In the genomic region with DNA sequence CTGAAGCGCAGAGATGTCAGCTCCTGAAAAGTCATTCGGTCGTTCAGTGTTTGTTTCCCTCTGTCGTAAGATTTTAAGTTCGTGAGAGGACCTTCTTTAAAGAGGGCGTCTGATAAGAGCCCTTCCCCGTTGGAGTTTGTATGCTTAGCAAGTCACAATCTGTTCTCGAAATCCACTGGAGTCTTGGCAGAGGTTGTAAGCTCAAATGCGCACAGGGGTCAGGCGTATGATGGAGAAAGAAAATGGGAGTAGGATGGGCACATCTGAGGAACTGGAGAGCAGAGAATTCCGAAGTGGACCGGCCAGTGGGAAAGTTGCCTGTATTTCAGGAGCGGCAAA, we compare ENCODE assay signal across 8 cellular contexts. TPM values are rescaled to one million over a fixed set of nuclear protein-coding genes. Genes with fewer than 3 reads are reported as not detected.
DNase-seq lines count a peak whose midpoint lies in the region; ATAC-seq and TF ChIP-seq lines count a peak whose summit lies in the region.

No MANE protein-coding gene starts in this region.

- H3F3A ChIP-seq in OCI-LY1 (ENCODE audit: insufficient read depth, low read length) = no peaks in the 10 kb centered on the region

- H3K4me1 ChIP-seq in OCI-LY1 (ENCODE audit: insufficient read depth, low read length, severe bottlenecking) (peaks cover 32% of the 10 kb centered on the region), tibial artery (peaks cover 0 to 24% (median 10%) of the 10 kb centered on the region in 4 donors)

- peak overlapping the region; percentile 88 for H3K4me3 Mint-ChIP-seq in dendritic cell treated with granulocyte-macrophage colony-stimulating factor and Interleukin-4, amounts not matched to agents 40 ng/mL and 50 ng/mL, for 4 days

- H3K27me3 ChIP-seq in OCI-LY1 (ENCODE audit: insufficient read depth, low read length) (no peaks in the 10 kb centered on the region), tibial artery (no peaks in the 10 kb centered on the region)

- H3K4me2 ChIP-seq in OCI-LY1 (ENCODE audit: low read length) = peak overlapping the region; percentile 72

- no peak overlapping the region for H2AFZ ChIP-seq in OCI-LY1 (ENCODE audit: low read length)

- no peaks in the 10 kb centered on the region for H3K9me2 ChIP-seq in OCI-LY1 (ENCODE audit: low read depth, low read length)

- H3K79me2 ChIP-seq in OCI-LY1 (ENCODE audit: insufficient read depth, low read length) = peaks cover 4% of the 10 kb centered on the region; the same call in 1 of the 2 replicates

- H3K27ac ChIP-seq in OCI-LY1 (ENCODE audit: low read depth, low read length, poor library complexity, severe bottlenecking) (peak overlapping the region; percentile 41), tibial artery (peak overlapping the region; percentile 86 to 89)

- peaks cover 2% of the 10 kb centered on the region for H3K27me3 Mint-ChIP-seq in dendritic cell treated with granulocyte-macrophage colony-stimulating factor and Interleukin-4, amounts not matched to agents 40 ng/mL and 50 ng/mL, for 4 days

- H3K9ac ChIP-seq in OCI-LY1 (ENCODE audit: low read length) = peak overlapping the region; percentile 73

- H3K9me3 Mint-ChIP-seq in dendritic cell treated with granulocyte-macrophage colony-stimulating factor and Interleukin-4, amounts not matched to agents 40 ng/mL and 50 ng/mL, for 4 days = peaks cover 26% of the 10 kb centered on the region

- H3K9me3 ChIP-seq in OCI-LY1 (ENCODE audit: low read length) = no peaks in the 10 kb centered on the region
- peaks cover 0 to 5% (median 0%) of the 10 kb centered on the region in 3 donors for H3K9me3 ChIP-seq in tibial artery

- no peaks in the 10 kb centered on the region for H4K20me1 ChIP-seq in OCI-LY1 (ENCODE audit: insufficient read depth, low read length)

- H3K4me1 Mint-ChIP-seq in dendritic cell treated with granulocyte-macrophage colony-stimulating factor and Interleukin-4, amounts not matched to agents 40 ng/mL and 50 ng/mL, for 4 days (ENCODE audit: low read depth) = peaks cover 48% of the 10 kb centered on the region

- H3K4me3 ChIP-seq in OCI-LY1 (ENCODE audit: low read depth, low read length, poor library complexity, severe bottlenecking) (peak overlapping the region; percentile 75), tibial artery (peak overlapping the region; percentile 80 to 83)

- H3K36me3 ChIP-seq in OCI-LY1 (ENCODE audit: insufficient read depth, low read length) (peaks cover 4% of the 10 kb centered on the region; the same call in 1 of the 2 replicates), tibial artery (peaks cover 0 to 4% (median 0%) of the 10 kb centered on the region in 3 donors)

- DNase-seq in NCI-H2196 (lab: John Stamatoyannopoulos, UW; ENCODE audit: unreplicated experiment) (peak; percentile 43), NCI-H2196 treated with DMSO at 0.1 percent for 48 hours (lab: John Stamatoyannopoulos, UW; ENCODE audit: unreplicated experiment) (no peak), lung microvascular endothelial cell (ENCODE audit: low read depth in 2 of 2) (peak; percentile 5 to 27), tibial artery (peak; percentile 35 to 73), GDM1 (lab: John Stamatoyannopoulos, UW) (no peak)

- H3K27ac Mint-ChIP-seq in dendritic cell treated with granulocyte-macrophage colony-stimulating factor and Interleukin-4, amounts not matched to agents 40 ng/mL and 50 ng/mL, for 4 days = peak overlapping the region; percentile 94

- TF ChIP-seq CTCF in OCI-LY1 (IDR thresholded peaks at IDR 0.05; ENCODE audit: low read length) (no peak), tibial artery (IDR thresholded peaks at IDR 0.05) (no peak)

- peak; percentile 4 for ATAC-seq in HG02642 (IDR thresholded peaks at IDR 0.05; ENCODE audit: poor library complexity, unreplicated experiment)

- intact Hi-C loops in dendritic cell treated with granulocyte-macrophage colony-stimulating factor and Interleukin-4, amounts not matched to agents 40 ng/mL and 50 ng/mL, for 4 days (cut with micrococcal nuclease) = loop anchor here (5.0 kb wide), 1 partner anchor 466 kb away; the partner anchor contains the start of gene DTWD2
- intact Hi-C loops in tibial artery (cut with DNase I; ENCODE audit: low total_unique reads) = no loop called here

- peaks cover 53% of the 10 kb centered on the region for H3K36me3 Mint-ChIP-seq in dendritic cell treated with granulocyte-macrophage colony-stimulating factor and Interleukin-4, amounts not matched to agents 40 ng/mL and 50 ng/mL, for 4 days (ENCODE audit: low read depth)

RNA-seq across cellular contexts. Expression of gene HSD17B4, which starts 0.7 kb away (rescaled TPM):
- total RNA-seq in lung microvascular endothelial cell = 143 and 155 TPM in 2 replicates

Comparison
In these comparisons a context has a peak if more than half of its experiments do, and no peak if none do; other contexts are left out.
1. DNase-seq: peak in NCI-H2196 (single experiment), lung microvascular endothelial cell (2 of 2) and tibial artery (2 of 2); none in NCI-H2196 treated with DMSO at 0.1 percent for 48 hours (single experiment) and GDM1 (single experiment).